In genomic region chr11:62489204-62489603, GRCh38 we compare ENCODE assay signal across 25 cellular contexts. TPM values are rescaled to one million over a fixed set of nuclear protein-coding genes. Genes with fewer than 3 reads are reported as not detected.
DNase-seq lines count a peak whose midpoint lies in the region; ATAC-seq, FAIRE-seq and TF ChIP-seq lines count a peak whose summit lies in the region.
"Had no signal": no experiment of that assay in that cellular context is flagged by ENCODE, and none has a peak within 500 bp of the region (broad histone marks: within the 10 kb centered on the region; RNA-seq: fewer than 3 reads in every experiment).

No MANE protein-coding gene starts in this region.

- in situ Hi-C loops in Panc1 (cut with HindIII; ENCODE audit: low pct_unique_long_range_greater_than_20kb, low sequenced_read_pairs), result no loop called here

- no peak for ATAC-seq in Panc1
- ATAC-seq: GM12878, heart right ventricle, right cardiac atrium had no signal

- intact Hi-C loops in Panc1 (cut with micrococcal nuclease; ENCODE audit: unreplicated experiment), result no loop called here

- no peaks in the 10 kb centered on the region for H3K27me3 ChIP-seq in Panc1 (ENCODE audit: control insufficient read depth, insufficient read depth, low read length)
- H3K27me3 ChIP-seq: heart right ventricle, spleen, stomach, tibial artery had no signal

- BruUV-seq in Panc1 (replicated peaks; lab: Mats Ljungman, UMichigan), result no TSS peak

- H3K4me1 ChIP-seq in Panc1 (ENCODE audit: control insufficient read depth, insufficient read depth, low read length), result no peaks in the 10 kb centered on the region
- H3K4me1 ChIP-seq: heart right ventricle, spleen had no signal

- H3K27ac ChIP-seq in Panc1 (ENCODE audit: low read length), result peak overlapping the region; percentile 41; the same call in 1 of the 2 replicates
- H3K27ac ChIP-seq: C4-2B, heart right ventricle, spleen, tibial artery had no signal

- DNase-seq in GM04503 (ENCODE audit: low read depth) (peak; percentile 49), Panc1 (ENCODE audit: low read depth, low spot score) (no peak), fibroblast of peridontal ligament (ENCODE audit: extremely low read depth) (peak; percentile 60), glutamatergic neuron (no peak), NCI-H82 treated with DMSO at 0.1 percent for 48 hours (lab: John Stamatoyannopoulos, UW; ENCODE audit: unreplicated experiment) (no peak), HTR-8/SVneo (ENCODE audit: insufficient read length, low spot score) (no peak)
- no peak for DNase-seq in stimulated activated CD4-positive, alpha-beta T cell treated with anti-CD3 and anti-CD28 coated beads, Interleukin-4, amount 100 ng/mL, for 24 hours
- DNase-seq: activated B cell treated with CpG ODN at 0.5 μM for 24 hours; activated CD4-positive, alpha-beta T cell treated with anti-CD3 and anti-CD28 coated beads, Interleukin-2, amount 10 ng/mL, durations not matched to agents 7 days and 5 days; Calu3; DND-41; H9; heart right ventricle; NCI-H1092; NCI-H1694; NCI-H446 treated with DMSO at 0.1 percent for 48 hours; NCI-H774; right cardiac atrium; spleen; stimulated activated CD4-positive, alpha-beta T cell treated with anti-CD3 and anti-CD28 coated beads, Interleukin-2, amount 100 ng/mL, for 24 hours; stomach; tibial artery had no signal

- no peak overlapping the region for H3K27ac Mint-ChIP-seq in glutamatergic neuron (ENCODE audit: unreplicated experiment)
- H3K27ac Mint-ChIP-seq: activated B cell treated with CpG ODN at 0.5 μM for 24 hours; activated CD4-positive, alpha-beta T cell treated with anti-CD3 and anti-CD28 coated beads, Interleukin-2, amount 10 ng/mL, durations not matched to agents 7 days and 5 days; activated naive CD4-positive, alpha-beta T cell treated with anti-CD3 and anti-CD28 coated beads, Interleukin-2, amount 50 U/mL, for 24 hours; H9 had no signal

- no peak for FAIRE-seq in HTR-8/SVneo (lab: Jason Lieb, UNC)
- FAIRE-seq: GM12878 had no signal

- peaks cover 6% of the 10 kb centered on the region for H3K9me3 Mint-ChIP-seq in glutamatergic neuron (ENCODE audit: unreplicated experiment)
- H3K9me3 Mint-ChIP-seq: activated B cell treated with CpG ODN at 0.5 μM for 24 hours; activated CD4-positive, alpha-beta T cell treated with anti-CD3 and anti-CD28 coated beads, Interleukin-2, amount 10 ng/mL, durations not matched to agents 7 days and 5 days; activated naive CD4-positive, alpha-beta T cell treated with anti-CD3 and anti-CD28 coated beads, Interleukin-2, amount 50 U/mL, for 24 hours; H9 had no signal

- no peaks in the 10 kb centered on the region for H3K4me1 Mint-ChIP-seq in glutamatergic neuron (ENCODE audit: low read depth, unreplicated experiment)
- H3K4me1 Mint-ChIP-seq: activated B cell treated with CpG ODN at 0.5 μM for 24 hours; activated CD4-positive, alpha-beta T cell treated with anti-CD3 and anti-CD28 coated beads, Interleukin-2, amount 10 ng/mL, durations not matched to agents 7 days and 5 days had no signal

- peaks cover 6% of the 10 kb centered on the region for H3K27me3 Mint-ChIP-seq in glutamatergic neuron (ENCODE audit: unreplicated experiment)
- H3K27me3 Mint-ChIP-seq: activated CD4-positive, alpha-beta T cell treated with anti-CD3 and anti-CD28 coated beads, Interleukin-2, amount 10 ng/mL, durations not matched to agents 7 days and 5 days; activated naive CD4-positive, alpha-beta T cell treated with anti-CD3 and anti-CD28 coated beads, Interleukin-2, amount 50 U/mL, for 24 hours had no signal

- H3K9me3 ChIP-seq in Panc1 (ENCODE audit: control insufficient read depth, insufficient read depth, low read depth, low read length), result no peaks in the 10 kb centered on the region
- H3K9me3 ChIP-seq: heart right ventricle, spleen, stomach, tibial artery had no signal

- CTCF ChIA-PET in Panc1 (lab: Charles Lee), result no interaction called here

- H3K36me3 ChIP-seq in Panc1 (ENCODE audit: control insufficient read depth, insufficient read depth, low read length), result no peaks in the 10 kb centered on the region
- H3K36me3 ChIP-seq: heart right ventricle, spleen, stomach had no signal

- H3K4me3 ChIP-seq in Panc1 (ENCODE audit: low read depth in 2 of 2, low read length in 2 of 2), result no peak overlapping the region
- H3K4me3 ChIP-seq: GM12878, heart right ventricle, spleen, stomach, tibial artery had no signal

- TF ChIP-seq CTCF in Panc1 (IDR thresholded peaks at IDR 0.05) (no peak), glutamatergic neuron (IDR thresholded peaks at IDR 0.05; ENCODE audit: partially characterized antibody, unreplicated experiment) (no peak)

- POLR2A ChIA-PET in Panc1 (lab: Charles Lee), result no interaction called here

- H3K4me3 Mint-ChIP-seq in glutamatergic neuron (ENCODE audit: unreplicated experiment), result no peak overlapping the region
- H3K4me3 Mint-ChIP-seq: activated B cell treated with CpG ODN at 0.5 μM for 24 hours; activated CD4-positive, alpha-beta T cell treated with anti-CD3 and anti-CD28 coated beads, Interleukin-2, amount 10 ng/mL, durations not matched to agents 7 days and 5 days; activated naive CD4-positive, alpha-beta T cell treated with anti-CD3 and anti-CD28 coated beads, Interleukin-2, amount 50 U/mL, for 24 hours; H9 had no signal

- no peaks in the 10 kb centered on the region for H3K36me3 Mint-ChIP-seq in glutamatergic neuron (ENCODE audit: unreplicated experiment)
- H3K36me3 Mint-ChIP-seq: activated naive CD4-positive, alpha-beta T cell treated with anti-CD3 and anti-CD28 coated beads, Interleukin-2, amount 50 U/mL, for 24 hours had no signal

RNA-seq across cellular contexts. Expression of gene AHNAK, which starts 57.4 kb away (rescaled TPM):
- total RNA-seq in Panc1 (2021; ENCODE audit: unreplicated experiment) (844 TPM), glutamatergic neuron (ENCODE audit: unreplicated experiment) (4.5 TPM)
- polyA plus RNA-seq in Panc1 (2012; ENCODE audit: insufficient read length), result 355 TPM

Comparison
In these comparisons a context has a peak if more than half of its experiments do, and no peak if none do; other contexts are left out.
1. DNase-seq: peak in GM04503 (single experiment) and fibroblast of peridontal ligament (single experiment); none in Panc1 (single experiment), glutamatergic neuron (single experiment), NCI-H82 treated with DMSO at 0.1 percent for 48 hours (single experiment), stimulated activated CD4-positive, alpha-beta T cell treated with anti-CD3 and anti-CD28 coated beads, Interleukin-4, amount 100 ng/mL, for 24 hours (single experiment) and HTR-8/SVneo (single experiment).
2. RNA of gene AHNAK, which starts 57.4 kb away (total RNA-seq): 844 TPM in Panc1 (single experiment); 4.5 TPM in glutamatergic neuron (single experiment); every median in the first group is over 100 times any median in the second.